ENCODE assay signal across 1 cellular context in genomic region chr16:88856828-88857727, GRCh38.
TF ChIP-seq lines count a peak whose summit lies in the region.

TSS of gene GALNS (minus strand) at chr16:88856947. CDS start at chr16:88856877, 70 bp downstream.
A gene with protein sequence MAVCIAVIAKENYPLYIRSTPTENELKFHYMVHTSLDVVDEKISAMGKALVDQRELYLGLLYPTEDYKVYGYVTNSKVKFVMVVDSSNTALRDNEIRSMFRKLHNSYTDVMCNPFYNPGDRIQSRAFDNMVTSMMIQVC (plus strand): TSS chr16:88857127. CDS start chr16:88857151, 24 bp downstream.

TF ChIP-seq in HepG2, 621 proteins besides CTCF, POLR2A, EP300 and RAD21 (continued from another document and continues in another):
- no peak; the same call in 1 of the 2 replicates for TF ChIP-seq ZNF580 (CRISPR knock-in tag; IDR thresholded peaks at IDR 0.05; ENCODE audit: borderline replicate concordance, low read depth)
- no peak for TF ChIP-seq PATZ1 (CRISPR knock-in tag; IDR thresholded peaks at IDR 0.05)
- TF ChIP-seq ZNF180 (CRISPR knock-in tag; IDR thresholded peaks at IDR 0.05; ENCODE audit: borderline replicate concordance, low read depth) = peak; percentile 46; the same call in 1 of the 2 replicates
- 0 out of 2 replicates have a peak, but pooled peaks have one; percentile 76 for TF ChIP-seq ZNF749 (CRISPR knock-in tag; IDR thresholded peaks at IDR 0.05; ENCODE audit: borderline replicate concordance)
- peak; percentile 25; the same call in 1 of the 2 replicates for TF ChIP-seq ZNF841 (CRISPR knock-in tag; IDR thresholded peaks at IDR 0.05; ENCODE audit: borderline replicate concordance)
- TF ChIP-seq TBL1XR1 (IDR thresholded peaks at IDR 0.05; ENCODE audit: borderline replicate concordance, low read length, partially characterized antibody) = peak; percentile 29
- TF ChIP-seq CBX1 (IDR thresholded peaks at IDR 0.05; ENCODE audit: low read depth) = peak; percentile 68
- no peak for TF ChIP-seq PTBP1 (IDR thresholded peaks at IDR 0.05; ENCODE audit: low read depth, low read length, poor library complexity, severe bottlenecking)
- no peak for TF ChIP-seq TOE1 (CRISPR knock-in tag; IDR thresholded peaks at IDR 0.05)
- TF ChIP-seq MYC (CRISPR knock-in tag; IDR thresholded peaks at IDR 0.05; ENCODE audit: borderline replicate concordance) = peak; percentile 85
- peak; percentile 48 for TF ChIP-seq CREBL2 (CRISPR knock-in tag; IDR thresholded peaks at IDR 0.05; ENCODE audit: borderline replicate concordance)
- TF ChIP-seq, protein P1, sequence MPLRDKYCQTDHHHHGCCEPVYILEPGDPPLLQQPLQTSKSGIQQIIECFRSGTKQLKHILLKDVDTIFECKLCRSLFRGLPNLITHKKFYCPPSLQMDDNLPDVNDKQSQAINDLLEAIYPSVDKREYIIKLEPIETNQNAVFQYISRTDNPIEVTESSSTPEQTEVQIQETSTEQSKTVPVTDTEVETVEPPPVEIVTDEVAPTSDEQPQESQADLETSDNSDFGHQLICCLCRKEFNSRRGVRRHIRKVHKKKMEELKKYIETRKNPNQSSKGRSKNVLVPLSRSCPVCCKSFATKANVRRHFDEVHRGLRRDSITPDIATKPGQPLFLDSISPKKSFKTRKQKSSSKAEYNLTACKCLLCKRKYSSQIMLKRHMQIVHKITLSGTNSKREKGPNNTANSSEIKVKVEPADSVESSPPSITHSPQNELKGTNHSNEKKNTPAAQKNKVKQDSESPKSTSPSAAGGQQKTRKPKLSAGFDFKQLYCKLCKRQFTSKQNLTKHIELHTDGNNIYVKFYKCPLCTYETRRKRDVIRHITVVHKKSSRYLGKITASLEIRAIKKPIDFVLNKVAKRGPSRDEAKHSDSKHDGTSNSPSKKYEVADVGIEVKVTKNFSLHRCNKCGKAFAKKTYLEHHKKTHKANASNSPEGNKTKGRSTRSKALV (CRISPR knock-in tag; IDR thresholded peaks at IDR 0.05) = 0 out of 2 replicates have a peak, but pooled peaks have one; percentile 54
- TF ChIP-seq ZNF556 (CRISPR knock-in tag; IDR thresholded peaks at IDR 0.05; ENCODE audit: borderline replicate concordance) = peak; percentile 71; the same call in 1 of the 2 replicates
- TF ChIP-seq, protein P2, sequence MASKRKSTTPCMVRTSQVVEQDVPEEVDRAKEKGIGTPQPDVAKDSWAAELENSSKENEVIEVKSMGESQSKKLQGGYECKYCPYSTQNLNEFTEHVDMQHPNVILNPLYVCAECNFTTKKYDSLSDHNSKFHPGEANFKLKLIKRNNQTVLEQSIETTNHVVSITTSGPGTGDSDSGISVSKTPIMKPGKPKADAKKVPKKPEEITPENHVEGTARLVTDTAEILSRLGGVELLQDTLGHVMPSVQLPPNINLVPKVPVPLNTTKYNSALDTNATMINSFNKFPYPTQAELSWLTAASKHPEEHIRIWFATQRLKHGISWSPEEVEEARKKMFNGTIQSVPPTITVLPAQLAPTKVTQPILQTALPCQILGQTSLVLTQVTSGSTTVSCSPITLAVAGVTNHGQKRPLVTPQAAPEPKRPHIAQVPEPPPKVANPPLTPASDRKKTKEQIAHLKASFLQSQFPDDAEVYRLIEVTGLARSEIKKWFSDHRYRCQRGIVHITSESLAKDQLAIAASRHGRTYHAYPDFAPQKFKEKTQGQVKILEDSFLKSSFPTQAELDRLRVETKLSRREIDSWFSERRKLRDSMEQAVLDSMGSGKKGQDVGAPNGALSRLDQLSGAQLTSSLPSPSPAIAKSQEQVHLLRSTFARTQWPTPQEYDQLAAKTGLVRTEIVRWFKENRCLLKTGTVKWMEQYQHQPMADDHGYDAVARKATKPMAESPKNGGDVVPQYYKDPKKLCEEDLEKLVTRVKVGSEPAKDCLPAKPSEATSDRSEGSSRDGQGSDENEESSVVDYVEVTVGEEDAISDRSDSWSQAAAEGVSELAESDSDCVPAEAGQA (IDR thresholded peaks at IDR 0.05; ENCODE audit: low read depth) = peak; percentile 81; the same call in 1 of the 2 replicates
- TF ChIP-seq, protein P2 (CRISPR knock-in tag; IDR thresholded peaks at IDR 0.05; ENCODE audit: borderline replicate concordance) = no peak; the same call in 1 of the 2 replicates
- peak; percentile 59; the same call in 1 of the 2 replicates for TF ChIP-seq ZSCAN25 (CRISPR knock-in tag; IDR thresholded peaks at IDR 0.05)
- TF ChIP-seq ZNF44 (CRISPR knock-in tag; IDR thresholded peaks at IDR 0.05) = no peak
- peak; percentile 96 for TF ChIP-seq BRD4 (CRISPR knock-in tag; IDR thresholded peaks at IDR 0.05)
- TF ChIP-seq ADNP (CRISPR knock-in tag; IDR thresholded peaks at IDR 0.05) = no peak
- peak; percentile 100 for TF ChIP-seq MXI1 (IDR thresholded peaks at IDR 0.05; ENCODE audit: borderline replicate concordance, low read depth, low read length)
- TF ChIP-seq, protein P3, sequence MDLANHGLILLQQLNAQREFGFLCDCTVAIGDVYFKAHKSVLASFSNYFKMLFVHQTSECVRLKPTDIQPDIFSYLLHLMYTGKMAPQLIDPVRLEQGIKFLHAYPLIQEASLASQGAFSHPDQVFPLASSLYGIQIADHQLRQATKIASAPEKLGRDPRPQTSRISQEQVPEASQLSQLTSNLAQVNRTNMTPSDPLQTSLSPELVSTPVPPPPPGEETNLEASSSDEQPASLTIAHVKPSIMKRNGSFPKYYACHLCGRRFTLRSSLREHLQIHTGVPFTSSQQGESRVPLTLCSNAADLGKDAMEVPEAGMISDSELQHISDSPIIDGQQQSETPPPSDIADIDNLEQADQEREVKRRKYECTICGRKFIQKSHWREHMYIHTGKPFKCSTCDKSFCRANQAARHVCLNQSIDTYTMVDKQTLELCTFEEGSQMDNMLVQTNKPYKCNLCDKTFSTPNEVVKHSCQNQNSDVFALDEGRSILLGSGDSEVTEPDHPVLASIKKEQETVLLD (CRISPR knock-in tag; IDR thresholded peaks at IDR 0.05; ENCODE audit: low read depth) = peak; percentile 42; the same call in 1 of the 2 replicates
- TF ChIP-seq ZNF839 (CRISPR knock-in tag; IDR thresholded peaks at IDR 0.05; ENCODE audit: borderline replicate concordance) = peak; percentile 78; the same call in 1 of the 2 replicates
- TF ChIP-seq ZNF766 (CRISPR knock-in tag; IDR thresholded peaks at IDR 0.05; ENCODE audit: borderline replicate concordance) = no peak
- TF ChIP-seq TEAD3 (CRISPR knock-in tag; optimal IDR thresholded peaks at IDR 0.05; ENCODE audit: borderline replicate concordance) = no peak
- TF ChIP-seq MNT (IDR thresholded peaks at IDR 0.05) = peak; percentile 91
- TF ChIP-seq, protein P4, sequence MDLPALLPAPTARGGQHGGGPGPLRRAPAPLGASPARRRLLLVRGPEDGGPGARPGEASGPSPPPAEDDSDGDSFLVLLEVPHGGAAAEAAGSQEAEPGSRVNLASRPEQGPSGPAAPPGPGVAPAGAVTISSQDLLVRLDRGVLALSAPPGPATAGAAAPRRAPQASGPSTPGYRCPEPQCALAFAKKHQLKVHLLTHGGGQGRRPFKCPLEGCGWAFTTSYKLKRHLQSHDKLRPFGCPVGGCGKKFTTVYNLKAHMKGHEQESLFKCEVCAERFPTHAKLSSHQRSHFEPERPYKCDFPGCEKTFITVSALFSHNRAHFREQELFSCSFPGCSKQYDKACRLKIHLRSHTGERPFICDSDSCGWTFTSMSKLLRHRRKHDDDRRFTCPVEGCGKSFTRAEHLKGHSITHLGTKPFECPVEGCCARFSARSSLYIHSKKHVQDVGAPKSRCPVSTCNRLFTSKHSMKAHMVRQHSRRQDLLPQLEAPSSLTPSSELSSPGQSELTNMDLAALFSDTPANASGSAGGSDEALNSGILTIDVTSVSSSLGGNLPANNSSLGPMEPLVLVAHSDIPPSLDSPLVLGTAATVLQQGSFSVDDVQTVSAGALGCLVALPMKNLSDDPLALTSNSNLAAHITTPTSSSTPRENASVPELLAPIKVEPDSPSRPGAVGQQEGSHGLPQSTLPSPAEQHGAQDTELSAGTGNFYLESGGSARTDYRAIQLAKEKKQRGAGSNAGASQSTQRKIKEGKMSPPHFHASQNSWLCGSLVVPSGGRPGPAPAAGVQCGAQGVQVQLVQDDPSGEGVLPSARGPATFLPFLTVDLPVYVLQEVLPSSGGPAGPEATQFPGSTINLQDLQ (CRISPR knock-in tag; IDR thresholded peaks at IDR 0.05) = peak; percentile 55; the same call in 1 of the 2 replicates
- TF ChIP-seq SOX6 (IDR thresholded peaks at IDR 0.05) = no peak
- TF ChIP-seq SOX6 (CRISPR knock-in tag; IDR thresholded peaks at IDR 0.05) = peak; percentile 48
- peak; percentile 20; the same call in 1 of the 2 replicates for TF ChIP-seq NFYC (CRISPR knock-in tag; IDR thresholded peaks at IDR 0.05)
- peak; percentile 64 for TF ChIP-seq NR2C2 (CRISPR knock-in tag; IDR thresholded peaks at IDR 0.05; ENCODE audit: borderline replicate concordance)
- no peak for TF ChIP-seq CHD4 (IDR thresholded peaks at IDR 0.05; ENCODE audit: borderline replicate concordance, low read length)
- TF ChIP-seq AGO1 (IDR thresholded peaks at IDR 0.05; ENCODE audit: low read depth, low read length, poor library complexity, severe bottlenecking) = no peak
- TF ChIP-seq MEF2D (CRISPR knock-in tag; IDR thresholded peaks at IDR 0.05) = peak; percentile 14; the same call in 1 of the 2 replicates
- TF ChIP-seq SIN3B (IDR thresholded peaks at IDR 0.05; ENCODE audit: low read length) = peak; percentile 92
- TF ChIP-seq GATA4 (IDR thresholded peaks at IDR 0.05; ENCODE audit: borderline replicate concordance, low read depth) = peak; percentile 65; the same call in 1 of the 2 replicates
- TF ChIP-seq, protein P5, sequence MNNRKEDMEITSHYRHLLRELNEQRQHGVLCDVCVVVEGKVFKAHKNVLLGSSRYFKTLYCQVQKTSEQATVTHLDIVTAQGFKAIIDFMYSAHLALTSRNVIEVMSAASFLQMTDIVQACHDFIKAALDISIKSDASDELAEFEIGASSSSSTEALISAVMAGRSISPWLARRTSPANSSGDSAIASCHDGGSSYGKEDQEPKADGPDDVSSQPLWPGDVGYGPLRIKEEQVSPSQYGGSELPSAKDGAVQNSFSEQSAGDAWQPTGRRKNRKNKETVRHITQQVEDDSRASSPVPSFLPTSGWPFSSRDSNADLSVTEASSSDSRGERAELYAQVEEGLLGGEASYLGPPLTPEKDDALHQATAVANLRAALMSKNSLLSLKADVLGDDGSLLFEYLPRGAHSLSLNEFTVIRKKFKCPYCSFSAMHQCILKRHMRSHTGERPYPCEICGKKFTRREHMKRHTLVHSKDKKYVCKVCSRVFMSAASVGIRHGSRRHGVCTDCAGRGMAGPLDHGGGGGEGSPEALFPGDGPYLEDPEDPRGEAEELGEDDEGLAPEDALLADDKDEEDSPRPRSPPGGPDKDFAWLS (CRISPR knock-in tag; IDR thresholded peaks at IDR 0.05; ENCODE audit: borderline replicate concordance) = 0 out of 2 replicates have a peak, but pooled peaks have one; percentile 76
- 0 out of 2 replicates have a peak, but pooled peaks have one; percentile 27 for TF ChIP-seq ZNF740 (CRISPR knock-in tag; IDR thresholded peaks at IDR 0.05)
